ENCODE assay signal across 20 cellular contexts in genomic region chr3:195817578-195818135, GRCh38. TPM values are rescaled to one million over a fixed set of nuclear protein-coding genes. Genes with fewer than 3 reads are reported as not detected.
DNase-seq lines count a peak whose midpoint lies in the region; ATAC-seq and TF ChIP-seq lines count a peak whose summit lies in the region.
"Had no signal": no experiment of that assay in that cellular context is flagged by ENCODE, and none has a peak within 500 bp of the region (broad histone marks: within the 10 kb centered on the region; RNA-seq: fewer than 3 reads in every experiment).

No MANE protein-coding gene starts in this region.

- no peak overlapping the region for H3K27ac ChIP-seq in colonic mucosa

- H3K4me1 Mint-ChIP-seq in stimulated activated naive CD8-positive, alpha-beta T cell treated with anti-CD3 and anti-CD28 coated beads, Interleukin-15, Interleukin-2, amounts not matched to agents 100 ng/mL and 50 ng/mL, for 24 hours (ENCODE audit: low read depth) = no peaks in the 10 kb centered on the region
- peaks cover 5% of the 10 kb centered on the region for H3K4me1 Mint-ChIP-seq in T-helper 17 cell
- H3K4me1 Mint-ChIP-seq in stimulated activated effector memory CD8-positive, alpha-beta T cell treated with anti-CD3 and anti-CD28 coated beads, Interleukin-12 subunit alpha, Interleukin-12 subunit beta, amount 100 ng/mL, for 72 hours = peaks cover 7% of the 10 kb centered on the region
- H3K4me1 Mint-ChIP-seq: IgD-negative memory B cell had no signal

- H3K9me3 Mint-ChIP-seq in stimulated activated naive CD8-positive, alpha-beta T cell treated with anti-CD3 and anti-CD28 coated beads, Interleukin-15, Interleukin-2, amounts not matched to agents 100 ng/mL and 50 ng/mL, for 24 hours = no peaks in the 10 kb centered on the region
- no peaks in the 10 kb centered on the region for H3K9me3 Mint-ChIP-seq in stimulated activated effector memory CD8-positive, alpha-beta T cell treated with anti-CD3 and anti-CD28 coated beads, Interleukin-12 subunit alpha, Interleukin-12 subunit beta, amount 100 ng/mL, for 72 hours
- H3K9me3 Mint-ChIP-seq: IgD-negative memory B cell had no signal

- peaks cover 4% of the 10 kb centered on the region for H3K4me1 ChIP-seq in colonic mucosa
- H3K4me1 ChIP-seq: BE2C had no signal

- H3K36me3 Mint-ChIP-seq in stimulated activated naive CD8-positive, alpha-beta T cell treated with anti-CD3 and anti-CD28 coated beads, Interleukin-15, Interleukin-2, amounts not matched to agents 100 ng/mL and 50 ng/mL, for 24 hours (ENCODE audit: low read depth) = no peaks in the 10 kb centered on the region
- no peaks in the 10 kb centered on the region for H3K36me3 Mint-ChIP-seq in T-helper 17 cell (ENCODE audit: low read depth)
- H3K36me3 Mint-ChIP-seq in stimulated activated effector memory CD8-positive, alpha-beta T cell treated with anti-CD3 and anti-CD28 coated beads, Interleukin-12 subunit alpha, Interleukin-12 subunit beta, amount 100 ng/mL, for 72 hours = no peaks in the 10 kb centered on the region
- H3K36me3 Mint-ChIP-seq: IgD-negative memory B cell had no signal

- H3K4me3 ChIP-seq in colonic mucosa = no peak overlapping the region

- intact Hi-C loops in colonic mucosa (cut with DNase I) = no loop called here

- TF ChIP-seq CTCF in colonic mucosa (IDR thresholded peaks at IDR 0.05) = no peak

- H3K9me3 ChIP-seq in T-helper 17 cell (ENCODE audit: control insufficient read depth, low read length, poor library complexity, severe bottlenecking) (no peaks in the 10 kb centered on the region), colonic mucosa (no peaks in the 10 kb centered on the region)
- H3K9me3 ChIP-seq: BE2C had no signal

- no peak overlapping the region for H3K4me3 Mint-ChIP-seq in stimulated activated naive CD8-positive, alpha-beta T cell treated with anti-CD3 and anti-CD28 coated beads, Interleukin-15, Interleukin-2, amounts not matched to agents 100 ng/mL and 50 ng/mL, for 24 hours
- no peak overlapping the region for H3K4me3 Mint-ChIP-seq in T-helper 17 cell
- no peak overlapping the region for H3K4me3 Mint-ChIP-seq in stimulated activated effector memory CD8-positive, alpha-beta T cell treated with anti-CD3 and anti-CD28 coated beads, Interleukin-12 subunit alpha, Interleukin-12 subunit beta, amount 100 ng/mL, for 72 hours
- H3K4me3 Mint-ChIP-seq: IgD-negative memory B cell had no signal

- no peaks in the 10 kb centered on the region for H3K36me3 ChIP-seq in colonic mucosa
- H3K36me3 ChIP-seq: BE2C had no signal

- H3K27ac Mint-ChIP-seq in stimulated activated naive CD8-positive, alpha-beta T cell treated with anti-CD3 and anti-CD28 coated beads, Interleukin-15, Interleukin-2, amounts not matched to agents 100 ng/mL and 50 ng/mL, for 24 hours = peak overlapping the region; percentile 70
- H3K27ac Mint-ChIP-seq in T-helper 17 cell = peak overlapping the region; percentile 43
- peak overlapping the region; percentile 9 for H3K27ac Mint-ChIP-seq in stimulated activated effector memory CD8-positive, alpha-beta T cell treated with anti-CD3 and anti-CD28 coated beads, Interleukin-12 subunit alpha, Interleukin-12 subunit beta, amount 100 ng/mL, for 72 hours

- DNase-seq in stimulated activated naive CD8-positive, alpha-beta T cell treated with anti-CD3 and anti-CD28 coated beads, Interleukin-15, Interleukin-2, amounts not matched to agents 100 U/mL and 50 U/mL, for 24 hours = no peak
- DNase-seq in T-helper 17 cell (no peak), islet precursor cell (peak; percentile 36), colonic mucosa (no peak)
- no peak for DNase-seq in stimulated activated effector memory CD8-positive, alpha-beta T cell treated with anti-CD3 and anti-CD28 coated beads, Interleukin-12 subunit alpha, Interleukin-12 subunit beta, amount 100 ng/mL, for 72 hours (ENCODE audit: low spot score in 2 of 2)
- DNase-seq: BE2C, DMS79, MV-4-11, NCI-H1105 treated with DMSO at 0.1 percent for 48 hours, NCI-H2029 treated with DMSO at 0.1 percent for 48 hours, NCI-H226, NCI-H510A treated with DMSO at 0.1 percent for 48 hours, NCI-H748 treated with DMSO at 0.1 percent for 48 hours, SIG-M5 had no signal

- no peaks in the 10 kb centered on the region for H3K27me3 ChIP-seq in colonic mucosa

- H3K27me3 Mint-ChIP-seq in stimulated activated naive CD8-positive, alpha-beta T cell treated with anti-CD3 and anti-CD28 coated beads, Interleukin-15, Interleukin-2, amounts not matched to agents 100 ng/mL and 50 ng/mL, for 24 hours = no peaks in the 10 kb centered on the region
- H3K27me3 Mint-ChIP-seq in T-helper 17 cell = peaks cover 11% of the 10 kb centered on the region

- no peak overlapping the region for H3K9ac ChIP-seq in colonic mucosa (ENCODE audit: low read depth in 2 of 2, low read length in 2 of 2)

- ATAC-seq in stimulated activated naive CD8-positive, alpha-beta T cell treated with anti-CD3 and anti-CD28 coated beads, Interleukin-15, Interleukin-2, amounts not matched to agents 100 U/mL and 50 U/mL, for 24 hours = no peak
- ATAC-seq in T-helper 17 cell (no peak), HG03460 (IDR thresholded peaks at IDR 0.05; ENCODE audit: unreplicated experiment) (no peak), GM19452 (IDR thresholded peaks at IDR 0.05; ENCODE audit: unreplicated experiment) (no peak)
- no peak for ATAC-seq in stimulated activated effector memory CD8-positive, alpha-beta T cell treated with anti-CD3 and anti-CD28 coated beads, Interleukin-12 subunit alpha, Interleukin-12 subunit beta, amount 100 ng/mL, for 72 hours

RNA-seq across cellular contexts. Expression of gene MUC4, which starts 5.9 kb away (rescaled TPM):
- not detected for total RNA-seq in T-helper 17 cell
- total RNA-seq in colonic mucosa = 100 to 1,000 TPM; 150 to 203 TPM
- total RNA-seq: A673, H4 had no signal

Comparison
In these comparisons a context has a peak if more than half of its experiments do, and no peak if none do; other contexts are left out.
1. H3K27ac Mint-ChIP-seq: peak in every context shown above with its lines; median percentile 70 in stimulated activated naive CD8-positive, alpha-beta T cell treated with anti-CD3 and anti-CD28 coated beads, Interleukin-15, Interleukin-2, amounts not matched to agents 100 ng/mL and 50 ng/mL, for 24 hours; 43 in T-helper 17 cell; 9 in stimulated activated effector memory CD8-positive, alpha-beta T cell treated with anti-CD3 and anti-CD28 coated beads, Interleukin-12 subunit alpha, Interleukin-12 subunit beta, amount 100 ng/mL, for 72 hours.
2. RNA of gene MUC4, which starts 5.9 kb away (total RNA-seq): 150 to 203 TPM in colonic mucosa; not detected in T-helper 17 cell; every median in the first group is over 100 times any median in the second.